ENCODE assay signal across 8 cellular contexts in the genomic region with DNA sequence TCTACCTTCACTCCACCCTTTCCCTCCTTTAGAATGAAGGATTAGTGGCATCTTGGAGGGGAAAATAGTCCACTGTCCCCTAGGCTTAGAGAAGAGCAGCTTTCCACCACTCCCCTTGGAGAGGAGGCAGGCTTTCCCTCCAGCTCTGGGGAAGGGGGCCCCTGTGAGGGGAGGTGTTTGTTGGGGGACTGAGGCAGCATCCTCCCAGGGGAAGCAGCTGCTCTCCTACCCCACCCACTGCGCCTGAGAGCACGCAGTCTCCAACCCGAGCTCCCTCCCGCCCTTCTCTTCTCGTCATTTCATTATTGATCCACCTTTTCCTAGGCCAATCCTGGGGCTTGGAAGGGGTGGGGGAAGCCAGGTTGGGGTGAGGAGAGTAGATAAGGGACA. TPM values are rescaled to one million over a fixed set of nuclear protein-coding genes. Genes with fewer than 3 reads are reported as not detected.
A peak's percentile ranks its signal among the peaks of the same experiment; 100 is the strongest.
DNase-seq lines count a peak whose midpoint lies in the region; ATAC-seq and TF ChIP-seq lines count a peak whose summit lies in the region.

No MANE protein-coding gene starts in this region.

- TF ChIP-seq CTCF in WERI-Rb-1 (IDR thresholded peaks at IDR 0.05; ENCODE audit: low read depth, low read length): no peak

- no peak for ATAC-seq in GM19023 (IDR thresholded peaks at IDR 0.05; ENCODE audit: unreplicated experiment)
- no peak for ATAC-seq in GM21367 (IDR thresholded peaks at IDR 0.05; ENCODE audit: unreplicated experiment)

- H3K36me3 ChIP-seq in BLaER1 treated with 17β-estradiol and CSF1 and Interleukin-3, amounts not matched to agents 10 nM and 100 nM: peaks cover 0 to 37% (median 9%) of the 10 kb centered on the region in 11 experiments; a peak in 9 of 22 replicates
- H3K36me3 ChIP-seq in WERI-Rb-1: peaks cover 34% of the 10 kb centered on the region
- H3K36me3 ChIP-seq in muscle layer of colon (ENCODE audit: insufficient read depth, low read length): no peaks in the 10 kb centered on the region
- H3K36me3 ChIP-seq in thymus (ENCODE audit: control insufficient read depth, insufficient read depth): no peaks in the 10 kb centered on the region

- 0% methylated on average over 5 of the region's 5 CpGs for WGBS in thymus

- peaks cover 41 to 54% (median 51%) of the 10 kb centered on the region in 10 experiments for H3K4me1 ChIP-seq in BLaER1 treated with 17β-estradiol and CSF1 and Interleukin-3, amounts not matched to agents 10 nM and 100 nM
- H3K4me1 ChIP-seq in muscle layer of colon (ENCODE audit: insufficient read depth, low read length): peaks cover 56% of the 10 kb centered on the region
- H3K4me1 ChIP-seq in thymus (ENCODE audit: control insufficient read depth, insufficient read depth, low read length): peaks cover 14% of the 10 kb centered on the region

- H3K9ac ChIP-seq in BLaER1 treated with 17β-estradiol and CSF1 and Interleukin-3, amounts not matched to agents 10 nM and 100 nM: peak overlapping the region; percentile 89 to 95 (median 93)
- peak overlapping the region; percentile 51 for H3K9ac ChIP-seq in muscle layer of colon (ENCODE audit: low read length)

- H3K9me3 ChIP-seq in BLaER1 treated with 17β-estradiol and CSF1 and Interleukin-3, amounts not matched to agents 10 nM and 100 nM (replicated peaks in 1 of 11): no peaks in the 10 kb centered on the region
- no peaks in the 10 kb centered on the region for H3K9me3 ChIP-seq in WERI-Rb-1 (ENCODE audit: severe bottlenecking)
- H3K9me3 ChIP-seq in muscle layer of colon (ENCODE audit: low read length): no peaks in the 10 kb centered on the region
- no peaks in the 10 kb centered on the region for H3K9me3 ChIP-seq in thymus (ENCODE audit: control insufficient read depth)

- peak overlapping the region; percentile 95 to 100 (median 98) for H3K4me3 ChIP-seq in BLaER1 treated with 17β-estradiol and CSF1 and Interleukin-3, amounts not matched to agents 10 nM and 100 nM
- H3K4me3 ChIP-seq in WERI-Rb-1 (ENCODE audit: low read depth, low read length) (peak overlapping the region; percentile 95), muscle layer of colon (ENCODE audit: low read depth in 1 of 2, low read length in 2 of 2) (peak overlapping the region; percentile 70 to 92), thymus (ENCODE audit: low read length) (peak overlapping the region; percentile 95)

- peak; percentile 58 for DNase-seq in HuH-7 (ENCODE audit: low spot score)
- peak; percentile 78 for DNase-seq in WERI-Rb-1
- peak; percentile 9 for DNase-seq in effector CD4-positive, alpha-beta T cell

- peak overlapping the region; percentile 86 to 97 (median 94) for H3K4me2 ChIP-seq in BLaER1 treated with 17β-estradiol and CSF1 and Interleukin-3, amounts not matched to agents 10 nM and 100 nM

- H3K27me3 ChIP-seq in BLaER1 treated with 17β-estradiol and CSF1 and Interleukin-3, amounts not matched to agents 10 nM and 100 nM: no peaks in the 10 kb centered on the region
- H3K27me3 ChIP-seq in WERI-Rb-1 (ENCODE audit: insufficient read depth, low read depth, severe bottlenecking) (no peaks in the 10 kb centered on the region), muscle layer of colon (ENCODE audit: control insufficient read depth in 1 of 2, insufficient read depth in 2 of 2, low read length in 2 of 2) (no peaks in the 10 kb centered on the region), thymus (ENCODE audit: control insufficient read depth, insufficient read depth) (no peaks in the 10 kb centered on the region)

- H4K20me1 ChIP-seq in BLaER1 treated with 17β-estradiol and CSF1 and Interleukin-3, amounts not matched to agents 10 nM and 100 nM: peaks cover 53 to 62% (median 58%) of the 10 kb centered on the region in 11 experiments

- H3K27ac ChIP-seq in BLaER1 treated with 17β-estradiol and CSF1 and Interleukin-3, amounts not matched to agents 10 nM and 100 nM: peak overlapping the region in 10 of 11 experiments; percentile 58 to 90 (median 88); a peak in 20 of 22 replicates
- H3K27ac ChIP-seq in WERI-Rb-1 (peak overlapping the region; percentile 93), muscle layer of colon (ENCODE audit: low read depth, low read length) (peak overlapping the region; percentile 89), thymus (ENCODE audit: low read depth) (peak overlapping the region; percentile 91)

RNA-seq across cellular contexts. Expression of gene KMT2A, which starts 1.4 kb away (rescaled TPM):
- 11.4 TPM for polyA plus RNA-seq in thymus

RNA-seq across cellular contexts. Expression of gene ATP5MG, which starts 36.3 kb away (rescaled TPM):
- polyA plus RNA-seq in thymus: 371 TPM

Comparison
In these comparisons a context has a peak if more than half of its experiments do, and no peak if none do; other contexts are left out.
1. DNase-seq: peak in every context shown above with its lines; median percentile 78 in WERI-Rb-1; 58 in HuH-7; 9 in effector CD4-positive, alpha-beta T cell.